Comparison of ENCODE assay signal across 14 cellular contexts in genomic region chr12:46493352-46494209, GRCh38.
DNase-seq lines count a peak whose midpoint lies in the region; TF ChIP-seq lines count a peak whose summit lies in the region.
"Had no signal": no experiment of that assay in that cellular context is flagged by ENCODE, and none has a peak within 500 bp of the region (broad histone marks: within the 10 kb centered on the region; RNA-seq: fewer than 3 reads in every experiment).

No MANE protein-coding gene starts in this region.

- intact Hi-C loops in adrenal gland (cut with DNase I) (no loop called here), testis (cut with DNase I; ENCODE audit: low total_unique reads) (no loop called here), lower leg skin (cut with DNase I; ENCODE audit: low total_unique reads) (no loop called here)

- H3K36me3 ChIP-seq in HUES48 (ENCODE audit: control insufficient read depth, insufficient read depth, low read length) (no peaks in the 10 kb centered on the region), adrenal gland (replicated peaks in 1 of 2) (no peaks in the 10 kb centered on the region), iPS-20b (ENCODE audit: insufficient read depth, low read depth, low read length) (no peaks in the 10 kb centered on the region), testis (ENCODE audit: low read depth, missing control alignments) (no peaks in the 10 kb centered on the region)

- H3K9ac ChIP-seq in HUES48 (ENCODE audit: low read depth, low read length) (no peak overlapping the region), iPS-20b (ENCODE audit: low read depth, low read length) (no peak overlapping the region)

- H3K4me1 ChIP-seq in HUES48 (ENCODE audit: control insufficient read depth, insufficient read depth, low read length) (peaks cover 17% of the 10 kb centered on the region), adrenal gland (replicated peaks in 1 of 2) (peaks cover 23 to 38% of the 10 kb centered on the region in 2 donors), iPS-20b (ENCODE audit: insufficient read depth, low read length) (peaks cover 9% of the 10 kb centered on the region), testis (peaks cover 52% of the 10 kb centered on the region)

- H3K27me3 ChIP-seq in HUES48 (ENCODE audit: control insufficient read depth, insufficient read depth, low read length) = no peaks in the 10 kb centered on the region
- H3K27me3 ChIP-seq in adrenal gland = no peaks in the 10 kb centered on the region
- no peaks in the 10 kb centered on the region for H3K27me3 ChIP-seq in iPS-20b (ENCODE audit: insufficient read depth, low read length)
- H3K27me3 ChIP-seq in testis = no peaks in the 10 kb centered on the region

- H3K9me3 ChIP-seq in HUES48 (ENCODE audit: control insufficient read depth, insufficient read depth, low read length) (no peaks in the 10 kb centered on the region), adrenal gland (replicated peaks in 1 of 3) (no peaks in the 10 kb centered on the region), iPS-20b (ENCODE audit: insufficient read depth, low read depth, low read length) (no peaks in the 10 kb centered on the region), testis (no peaks in the 10 kb centered on the region)

- WGBS in adrenal gland, 4 donors = 55 to 70% (median 64%) methylated on average over 6 of the region's 6 CpGs
- 41 to 42% methylated on average over 6 of the region's 6 CpGs for WGBS in testis, 2 donors
- WGBS in lower leg skin, 2 donors = 54 to 56% methylated on average over 6 of the region's 6 CpGs

- peak overlapping the region; percentile 86 for H3K27ac ChIP-seq in HUES48 (ENCODE audit: low read depth, low read length)
- H3K27ac ChIP-seq in adrenal gland = peak overlapping the region; percentile 15 to 76 (median 38)
- H3K27ac ChIP-seq in iPS-20b (ENCODE audit: low read length) = peak overlapping the region; percentile 8
- peak overlapping the region; percentile 60 to 65 for H3K27ac ChIP-seq in testis

- TF ChIP-seq CTCF in adrenal gland (IDR thresholded peaks at IDR 0.05) (no peak), testis (IDR thresholded peaks at IDR 0.05) (no peak), lower leg skin (IDR thresholded peaks at IDR 0.05) (no peak)

- TF ChIP-seq POLR2A in adrenal gland (IDR thresholded peaks at IDR 0.05) = no peak
- TF ChIP-seq POLR2A in testis (IDR thresholded peaks at IDR 0.05) = no peak
- TF ChIP-seq POLR2A in lower leg skin (IDR thresholded peaks at IDR 0.05) = no peak

- no peak for DNase-seq in adrenal gland
- DNase-seq in testis = no peak
- no peak for DNase-seq in effector CD4-positive, alpha-beta T cell
- no peak for DNase-seq in lower leg skin (ENCODE audit: low spot score in 2 of 2)
- DNase-seq in SW480 (ENCODE audit: low spot score) = no peak
- no peak for DNase-seq in activated T-cell treated with anti-CD3 and anti-CD28 coated beads for 4 hours
- DNase-seq: activated CD8-positive, alpha-beta memory T cell treated with anti-CD3 and anti-CD28 coated beads, Interleukin-2, amount 50 U/mL, for 4 hours; aorta; DND-41; NCI-H524 treated with DMSO at 0.1 percent for 48 hours; small intestine; stimulated activated CD8-positive, alpha-beta memory T cell treated with anti-CD3 and anti-CD28 coated beads, Interleukin-4, amount 100 ng/mL, for 48 hours had no signal

- H3K4me3 ChIP-seq in HUES48 (ENCODE audit: low read depth, low read length) (no peak overlapping the region), adrenal gland (peak overlapping the region in 1 of 4 donors; percentile 13), iPS-20b (ENCODE audit: low read length) (peak overlapping the region; percentile 34; the same call in 1 of the 2 replicates), testis (no peak overlapping the region), lower leg skin (ENCODE audit: low read depth, poor library complexity, severe bottlenecking) (no peak overlapping the region)

Comparison
In these comparisons a context has a peak if more than half of its experiments do, and no peak if none do; other contexts are left out.
1. H3K27ac ChIP-seq: peak in every context shown above with its lines; median percentile 86 in HUES48; 62 in testis; 38 in adrenal gland; 8 in iPS-20b.